In genomic region chr12:24015771-24016170, GRCh38 we compare ENCODE assay signal across 1 cellular context.
A peak's percentile ranks its signal among the peaks of the same experiment; 100 is the strongest.
TF ChIP-seq lines count a peak whose summit lies in the region.

No MANE protein-coding gene starts in this region.

TF ChIP-seq in HepG2, 621 proteins besides CTCF, POLR2A, EP300 and RAD21 (continued from another document):
- TF ChIP-seq ARID5B (CRISPR knock-in tag; IDR thresholded peaks at IDR 0.05) = peak; percentile 14
- TF ChIP-seq SOX6 (IDR thresholded peaks at IDR 0.05) = no peak
- TF ChIP-seq SOX6 (CRISPR knock-in tag; IDR thresholded peaks at IDR 0.05) = 0 out of 2 replicates have a peak, but pooled peaks have one; percentile 23
- TF ChIP-seq, protein P1, sequence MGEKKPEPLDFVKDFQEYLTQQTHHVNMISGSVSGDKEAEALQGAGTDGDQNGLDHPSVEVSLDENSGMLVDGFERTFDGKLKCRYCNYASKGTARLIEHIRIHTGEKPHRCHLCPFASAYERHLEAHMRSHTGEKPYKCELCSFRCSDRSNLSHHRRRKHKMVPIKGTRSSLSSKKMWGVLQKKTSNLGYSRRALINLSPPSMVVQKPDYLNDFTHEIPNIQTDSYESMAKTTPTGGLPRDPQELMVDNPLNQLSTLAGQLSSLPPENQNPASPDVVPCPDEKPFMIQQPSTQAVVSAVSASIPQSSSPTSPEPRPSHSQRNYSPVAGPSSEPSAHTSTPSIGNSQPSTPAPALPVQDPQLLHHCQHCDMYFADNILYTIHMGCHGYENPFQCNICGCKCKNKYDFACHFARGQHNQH (CRISPR knock-in tag; IDR thresholded peaks at IDR 0.05) = no peak
- TF ChIP-seq ZBTB46 (CRISPR knock-in tag; IDR thresholded peaks at IDR 0.05; ENCODE audit: borderline replicate concordance) = no peak
- TF ChIP-seq, protein P2, sequence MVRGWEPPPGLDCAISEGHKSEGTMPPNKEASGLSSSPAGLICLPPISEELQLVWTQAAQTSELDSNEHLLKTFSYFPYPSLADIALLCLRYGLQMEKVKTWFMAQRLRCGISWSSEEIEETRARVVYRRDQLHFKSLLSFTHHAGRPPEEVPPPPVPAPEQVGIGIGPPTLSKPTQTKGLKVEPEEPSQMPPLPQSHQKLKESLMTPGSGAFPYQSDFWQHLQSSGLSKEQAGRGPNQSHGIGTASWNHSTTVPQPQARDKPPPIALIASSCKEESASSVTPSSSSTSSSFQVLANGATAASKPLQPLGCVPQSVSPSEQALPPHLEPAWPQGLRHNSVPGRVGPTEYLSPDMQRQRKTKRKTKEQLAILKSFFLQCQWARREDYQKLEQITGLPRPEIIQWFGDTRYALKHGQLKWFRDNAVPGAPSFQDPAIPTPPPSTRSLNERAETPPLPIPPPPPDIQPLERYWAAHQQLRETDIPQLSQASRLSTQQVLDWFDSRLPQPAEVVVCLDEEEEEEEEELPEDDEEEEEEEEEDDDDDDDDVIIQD (CRISPR knock-in tag; IDR thresholded peaks at IDR 0.05; ENCODE audit: low read depth) = peak; percentile 22; the same call in 1 of the 2 replicates
- 0 out of 2 replicates have a peak, but pooled peaks have one; percentile 20 for TF ChIP-seq CEBPB (IDR thresholded peaks at IDR 0.05; ENCODE audit: borderline replicate concordance, low read depth, low read length)
- TF ChIP-seq FOXK2 (IDR thresholded peaks at IDR 0.05) = no peak
- no peak for TF ChIP-seq SOX13 (IDR thresholded peaks at IDR 0.05)
- TF ChIP-seq SOX13 (CRISPR knock-in tag; conservative IDR thresholded peaks at IDR 0.05 in 1 of 2, IDR thresholded peaks at IDR 0.05 in 1 of 2) = 0 out of 4 replicates have a peak, but pooled peaks of 1 of the 2 experiments have one; percentile 38
- TF ChIP-seq ZNF704 (CRISPR knock-in tag; IDR thresholded peaks at IDR 0.05; ENCODE audit: borderline replicate concordance) = no peak
- no peak for TF ChIP-seq HOXA9 (CRISPR knock-in tag; IDR thresholded peaks at IDR 0.05; ENCODE audit: borderline replicate concordance)
- TF ChIP-seq ZNF644 (CRISPR knock-in tag; IDR thresholded peaks at IDR 0.05; ENCODE audit: low read depth) = peak; percentile 30; the same call in 1 of the 2 replicates
- TF ChIP-seq, protein P3, sequence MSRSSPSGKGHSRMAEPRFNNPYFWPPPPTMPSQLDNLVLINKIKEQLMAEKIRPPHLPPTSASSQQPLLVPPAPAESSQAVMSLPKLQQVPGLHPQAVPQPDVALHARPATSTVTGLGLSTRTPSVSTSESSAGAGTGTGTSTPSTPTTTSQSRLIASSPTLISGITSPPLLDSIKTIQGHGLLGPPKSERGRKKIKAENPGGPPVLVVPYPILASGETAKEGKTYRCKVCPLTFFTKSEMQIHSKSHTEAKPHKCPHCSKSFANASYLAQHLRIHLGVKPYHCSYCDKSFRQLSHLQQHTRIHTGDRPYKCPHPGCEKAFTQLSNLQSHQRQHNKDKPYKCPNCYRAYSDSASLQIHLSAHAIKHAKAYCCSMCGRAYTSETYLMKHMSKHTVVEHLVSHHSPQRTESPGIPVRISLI (CRISPR knock-in tag; IDR thresholded peaks at IDR 0.05; ENCODE audit: borderline replicate concordance) = 0 out of 2 replicates have a peak, but pooled peaks have one; percentile 28
- peak; percentile 84 for TF ChIP-seq GFI1 (CRISPR knock-in tag; IDR thresholded peaks at IDR 0.05; ENCODE audit: borderline replicate concordance)
- TF ChIP-seq HMG20A (CRISPR knock-in tag; IDR thresholded peaks at IDR 0.05; ENCODE audit: borderline replicate concordance) = peak; percentile 17; the same call in 1 of the 2 replicates
- no peak for TF ChIP-seq ZXDC (CRISPR knock-in tag; IDR thresholded peaks at IDR 0.05)
